In genomic region chr5:1357946-1358725, GRCh38 we compare ENCODE assay signal across 16 cellular contexts. TPM values are rescaled to one million over a fixed set of nuclear protein-coding genes. Genes with fewer than 3 reads are reported as not detected.
DNase-seq lines count a peak whose midpoint lies in the region; ATAC-seq and TF ChIP-seq lines count a peak whose summit lies in the region.
"Had no signal": no experiment of that assay in that cellular context is flagged by ENCODE, and none has a peak within 500 bp of the region (broad histone marks: within the 10 kb centered on the region; RNA-seq: fewer than 3 reads in every experiment).

No MANE protein-coding gene starts in this region.

- no peak for TF ChIP-seq CTCF in chondrocyte (IDR thresholded peaks at IDR 0.05)
- TF ChIP-seq CTCF in spleen (IDR thresholded peaks at IDR 0.05 in 8 of 11, conservative IDR thresholded peaks at IDR 0.05 in 3 of 11), result no peak

- H3K4me1 ChIP-seq in spleen, result no peaks in the 10 kb centered on the region
- H3K4me1 ChIP-seq: A549 had no signal

- DNase-seq in Right ventricle myocardium inferior (ENCODE audit: missing footprints) (peak; percentile 32), cardiac septum (ENCODE audit: low spot score) (no peak), chondrocyte (ENCODE audit: low spot score) (peak; percentile 91), spleen (peak; percentile 66), NCI-H345 (lab: John Stamatoyannopoulos, UW) (no peak), NCI-H1417 treated with DMSO at 0.1 percent for 48 hours (lab: John Stamatoyannopoulos, UW) (no peak)
- DNase-seq: AML-193; Calu3; CD8-positive, alpha-beta T cell; DMS79 treated with DMSO at 0.1 percent for 48 hours; GF-D8; GOT3; H9 had no signal

- no peak overlapping the region for H3K27ac ChIP-seq in spleen
- H3K27ac ChIP-seq: 22Rv1, A549 had no signal

- H3K27ac Mint-ChIP-seq in chondrocyte (ENCODE audit: unreplicated experiment), result no peak overlapping the region
- H3K27ac Mint-ChIP-seq: CD8-positive, alpha-beta T cell; H9 had no signal

- no peak for TF ChIP-seq POLR2A in spleen (IDR thresholded peaks at IDR 0.05)

- WGBS in spleen, 5 donors, result 84 to 95% (median 87%) methylated on average over 21 to 25 of the region's 25 CpGs

- no peak overlapping the region for H3K4me3 ChIP-seq in spleen
- H3K4me3 ChIP-seq: A549 had no signal

- H3K36me3 ChIP-seq in spleen, result no peaks in the 10 kb centered on the region

- ATAC-seq in Right ventricle myocardium inferior, result no peak
- ATAC-seq in HG03039 (IDR thresholded peaks at IDR 0.05; ENCODE audit: unreplicated experiment), result no peak
- ATAC-seq: CD8-positive, alpha-beta T cell had no signal

- H3K36me3 Mint-ChIP-seq in chondrocyte (ENCODE audit: low read depth), result no peaks in the 10 kb centered on the region
- H3K36me3 Mint-ChIP-seq: CD8-positive, alpha-beta T cell had no signal

- intact Hi-C loops in Right ventricle myocardium inferior (cut with DNase I) (no loop called here), cardiac septum (cut with DNase I) (no loop called here), spleen (cut with DNase I; ENCODE audit: low total_unique reads) (no loop called here)

- no peaks in the 10 kb centered on the region for H3K9me3 Mint-ChIP-seq in chondrocyte (ENCODE audit: low read depth)
- H3K9me3 Mint-ChIP-seq: CD8-positive, alpha-beta T cell; H9 had no signal

- no peaks in the 10 kb centered on the region for H3K4me1 Mint-ChIP-seq in chondrocyte (ENCODE audit: low read depth)

- peaks cover 36% of the 10 kb centered on the region for H3K27me3 Mint-ChIP-seq in chondrocyte (ENCODE audit: low read depth)

- no peak overlapping the region for H3K4me3 Mint-ChIP-seq in chondrocyte (ENCODE audit: unreplicated experiment)
- H3K4me3 Mint-ChIP-seq: CD8-positive, alpha-beta T cell had no signal

- H3K9me3 ChIP-seq in spleen, result no peaks in the 10 kb centered on the region
- H3K9me3 ChIP-seq: A549 had no signal

- H3K27me3 ChIP-seq in spleen (replicated peaks in 1 of 7), result peaks cover 0 to 70% (median 25%) of the 10 kb centered on the region in 7 donors

RNA-seq across cellular contexts. Expression of gene CLPTM1L, which starts 13.2 kb away (rescaled TPM):
- total RNA-seq in Right ventricle myocardium inferior, result 33.3 TPM
- 42.6 TPM for total RNA-seq in cardiac septum
- total RNA-seq in chondrocyte, result 75.8 to 108 TPM (median 81.6 TPM) in 3 replicates
- total RNA-seq in spleen, result 100 to 1,000 TPM in 3 of 7 donors, 10 to 100 TPM in 4; 87.2 to 118 (median 99.9) TPM
- 10 to 100 TPM; 39.7 to 55.6 (median 45.1) TPM for polyA plus RNA-seq in spleen

Comparison
In these comparisons a context has a peak if more than half of its experiments do, and no peak if none do; other contexts are left out.
1. DNase-seq: peak in Right ventricle myocardium inferior (single experiment), chondrocyte (single experiment) and spleen (single experiment); none in cardiac septum (single experiment), NCI-H345 (single experiment) and NCI-H1417 treated with DMSO at 0.1 percent for 48 hours (single experiment).